ENCODE assay signal across 24 cellular contexts in genomic region chr4:82787342-82787741, GRCh38. TPM values are rescaled to one million over a fixed set of nuclear protein-coding genes. Genes with fewer than 3 reads are reported as not detected.
DNase-seq lines count a peak whose midpoint lies in the region; ATAC-seq, FAIRE-seq and TF ChIP-seq lines count a peak whose summit lies in the region.
"Had no signal": no experiment of that assay in that cellular context is flagged by ENCODE, and none has a peak within 500 bp of the region (broad histone marks: within the 10 kb centered on the region; RNA-seq: fewer than 3 reads in every experiment).

No MANE protein-coding gene starts in this region.

- H3K27ac ChIP-seq in layer of hippocampus (ENCODE audit: low read depth, low read length): peak overlapping the region; percentile 14
- H3K27ac ChIP-seq: cardiac muscle cell, left ventricle myocardium inferior had no signal

- H3K4me3 ChIP-seq in cardiac fibroblast (replicated peaks in 1 of 2; ENCODE audit: low read depth in 2 of 2, low read length in 2 of 2): no peak overlapping the region
- H3K4me3 ChIP-seq: cardiac muscle cell, left ventricle myocardium inferior had no signal

- no peaks in the 10 kb centered on the region for H3K27me3 ChIP-seq in layer of hippocampus (ENCODE audit: control insufficient read depth, insufficient read depth, low read length)

- DNase-seq in EH (ENCODE audit: low read depth) (peak; percentile 46), M059J (ENCODE audit: low read depth) (peak; percentile 44), cardiac fibroblast (ENCODE audit: low read depth in 2 of 2) (peak; percentile 19 to 53), GM12892 (ENCODE audit: insufficient read length) (no peak)
- DNase-seq in activated CD4-positive, CD25-positive, alpha-beta regulatory T cell (lab: John Stamatoyannopoulos, UW): no peak
- DNase-seq: activated CD4-positive, CD25-positive, alpha-beta regulatory T cell treated with anti-CD3 and anti-CD28 coated beads, Interleukin-2, amount 50 U/mL, for 72 hours; activated naive CD8-positive, alpha-beta T cell treated with anti-CD3 and anti-CD28 coated beads, Interleukin-2, amount 50 U/mL, for 24 hours; CD4-positive, alpha-beta T cell; effector CD4-positive, alpha-beta T cell; H7; left ventricle myocardium inferior; NCI-H2081 treated with DMSO at 0.1 percent for 48 hours; NCI-H510A treated with DMSO at 0.1 percent for 48 hours; NK-92 treated with Interleukin-12 subunit alpha and Interleukin-12 subunit beta, amount 100 ng/mL, for 24 hours; posterior cingulate gyrus; stimulated activated CD4-positive, alpha-beta T cell treated with anti-CD3 and anti-CD28 coated beads, Interleukin-1b, Interleukin-23, amount 100 ng/mL, for 48 hours; T-helper 9 cell had no signal

- FAIRE-seq in GM12892 (lab: Jason Lieb, UNC): no peak
- FAIRE-seq: GM12891 had no signal

- no peak for TF ChIP-seq CTCF in cardiac fibroblast (IDR thresholded peaks at IDR 0.05; ENCODE audit: low read depth, low read length)

- ATAC-seq in HG02678 (IDR thresholded peaks at IDR 0.05; ENCODE audit: unreplicated experiment): no peak
- no peak for ATAC-seq in GM21528 (IDR thresholded peaks at IDR 0.05; ENCODE audit: low FRiP score, unreplicated experiment)
- ATAC-seq: activated naive CD8-positive, alpha-beta T cell treated with anti-CD3 and anti-CD28 coated beads, Interleukin-2, amount 50 U/mL, for 24 hours; SK-N-SH treated with all-trans-retinoic acid at 6 μM for 48 hours; stimulated activated memory B cell treated with anti-CD40 and anti-IgM and Interleukin-4, amounts not matched to agents 10 μg/mL and 1 μg/mL and 100 μg/mL, for 72 hours had no signal

- TF ChIP-seq POLR2A in GM12892 (IDR thresholded peaks at IDR 0.05; ENCODE audit: low read depth, low read length): no peak

RNA-seq across cellular contexts. Expression of gene SCD5, which starts 11.3 kb away (rescaled TPM):
- 17.2 and 26.1 TPM in 2 replicates for total RNA-seq in M059J (2014; rRNA removed; shearing (Covaris generic))
- 0.64 TPM for polyA plus RNA-seq in GM12892 (2012; ENCODE audit: missing spikeins)

Comparison
In these comparisons a context has a peak if more than half of its experiments do, and no peak if none do; other contexts are left out.
1. DNase-seq: peak in EH (single experiment), M059J (single experiment) and cardiac fibroblast (2 of 2); none in activated CD4-positive, CD25-positive, alpha-beta regulatory T cell (0 of 4) and GM12892 (single experiment).